ENCODE assay signal across 30 cellular contexts in the genomic region with DNA sequence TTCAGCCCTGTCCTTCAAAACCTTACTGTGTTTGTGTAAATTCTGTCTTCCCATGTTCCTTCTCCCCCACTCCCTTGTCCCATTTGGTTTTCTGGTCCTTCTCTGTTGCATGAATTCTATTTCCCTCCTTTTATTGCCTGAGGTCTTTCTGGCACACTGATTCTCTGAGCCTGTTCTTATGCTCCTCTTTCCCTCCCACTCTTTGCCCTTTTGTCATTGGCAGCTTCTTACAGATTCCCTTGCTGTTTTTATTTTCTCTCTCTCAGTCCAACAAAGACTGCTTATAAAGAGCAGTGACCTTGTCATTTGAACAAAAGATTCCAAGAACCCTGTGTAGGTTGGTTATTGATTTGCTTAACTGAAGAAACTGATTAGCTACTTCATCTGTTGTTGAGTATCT. TPM values are rescaled to one million over a fixed set of nuclear protein-coding genes. Genes with fewer than 3 reads are reported as not detected.
DNase-seq lines count a peak whose midpoint lies in the region; ATAC-seq and TF ChIP-seq lines count a peak whose summit lies in the region.
"Had no signal": no experiment of that assay in that cellular context is flagged by ENCODE, and none has a peak within 500 bp of the region (broad histone marks: within the 10 kb centered on the region; RNA-seq: fewer than 3 reads in every experiment).

No MANE protein-coding gene starts in this region.

- CTCF ChIA-PET in CD8-positive, alpha-beta memory T cell (lab: Charles Lee) = no interaction called here

- no peaks in the 10 kb centered on the region for H3K27me3 Mint-ChIP-seq in CD8-positive, alpha-beta memory T cell
- H3K27me3 Mint-ChIP-seq: activated CD4-positive, alpha-beta T cell treated with anti-CD3 and anti-CD28 coated beads, Interleukin-2, amount 10 ng/mL, durations not matched to agents 7 days and 5 days; effector memory CD8-positive, alpha-beta T cell had no signal

- H3K27me3 ChIP-seq in CD8-positive, alpha-beta memory T cell (ENCODE audit: insufficient read depth, low read length, poor library complexity, severe bottlenecking) = no peaks in the 10 kb centered on the region
- H3K27me3 ChIP-seq in HAP-1 (ENCODE audit: low read depth) (no peaks in the 10 kb centered on the region), gastroesophageal sphincter (no peaks in the 10 kb centered on the region)
- H3K27me3 ChIP-seq: BE2C, hepatocyte, spleen, upper lobe of right lung had no signal

- no peak overlapping the region for H3K4me3 ChIP-seq in CD8-positive, alpha-beta memory T cell (ENCODE audit: low read length)
- no peak overlapping the region for H3K4me3 ChIP-seq in HAP-1
- H3K4me3 ChIP-seq in gastroesophageal sphincter = no peak overlapping the region
- H3K4me3 ChIP-seq: coronary artery, hepatocyte, spleen, upper lobe of right lung had no signal

- POLR2A ChIA-PET in CD8-positive, alpha-beta memory T cell (lab: Charles Lee) = no interaction called here

- peak overlapping the region in 6 of 8 donors; percentile 5 to 58 (median 16) for H3K27ac Mint-ChIP-seq in CD8-positive, alpha-beta memory T cell
- H3K27ac Mint-ChIP-seq: activated CD4-positive, alpha-beta T cell treated with anti-CD3 and anti-CD28 coated beads, Interleukin-2, amount 10 ng/mL, durations not matched to agents 7 days and 5 days; T-helper 2 cell treated with Interferon-gamma antibody and Interleukin-4, amounts not matched to agents 5 μg/mL and 100 μg/mL, for 36 hours had no signal

- H3K4me1 Mint-ChIP-seq in CD8-positive, alpha-beta memory T cell = peaks cover 9 to 28% (median 19%) of the 10 kb centered on the region in 3 donors
- H3K4me1 Mint-ChIP-seq: activated CD4-positive, alpha-beta T cell treated with anti-CD3 and anti-CD28 coated beads, Interleukin-2, amount 10 ng/mL, durations not matched to agents 7 days and 5 days had no signal

- no peaks in the 10 kb centered on the region for H3K9me3 Mint-ChIP-seq in CD8-positive, alpha-beta memory T cell
- H3K9me3 Mint-ChIP-seq: activated T-cell treated with anti-CD3 and anti-CD28 coated beads, Interleukin-2, amount 50 U/mL, for 4 hours; effector memory CD8-positive, alpha-beta T cell; T-helper 2 cell treated with Interferon-gamma antibody and Interleukin-4, amounts not matched to agents 5 μg/mL and 100 μg/mL, for 36 hours had no signal

- no peaks in the 10 kb centered on the region for H3K9me3 ChIP-seq in CD8-positive, alpha-beta memory T cell (ENCODE audit: low read length)
- H3K9me3 ChIP-seq in HAP-1 = no peaks in the 10 kb centered on the region
- H3K9me3 ChIP-seq in gastroesophageal sphincter = no peaks in the 10 kb centered on the region
- H3K9me3 ChIP-seq: BE2C, spleen, upper lobe of right lung had no signal

- no peak for ATAC-seq in gastroesophageal sphincter
- ATAC-seq: activated T-cell treated with anti-CD3 and anti-CD28 coated beads, Interleukin-2, amount 50 U/mL, for 4 hours; effector memory CD8-positive, alpha-beta T cell; esophagus mucosa; left colon; right cardiac atrium; upper lobe of right lung had no signal

- DNase-seq in CD8-positive, alpha-beta memory T cell = no peak
- peak; percentile 62 to 96 for DNase-seq in HAP-1 (ENCODE audit: low spot score in 2 of 2)
- DNase-seq in cerebellar cortex (ENCODE audit: low spot score) = peak; percentile 33
- DNase-seq in medulla oblongata (ENCODE audit: extremely low spot score) = peak; percentile 27
- DNase-seq in NOMO-1 (lab: John Stamatoyannopoulos, UW; ENCODE audit: unreplicated experiment in 2 of 2) = no peak
- DNase-seq in 8988T = no peak
- no peak for DNase-seq in GM19238 (ENCODE audit: insufficient read length, low spot score)
- DNase-seq: activated CD4-positive, alpha-beta T cell treated with anti-CD3 and anti-CD28 coated beads, Interleukin-2, amount 10 ng/mL, durations not matched to agents 7 days and 5 days; activated naive CD4-positive, alpha-beta T cell treated with Interleukin-2 at 50 U/mL for 16 hours; activated T-cell treated with anti-CD3 and anti-CD28 coated beads, Interleukin-2, amount 50 U/mL, for 4 hours; BE2C; DMS53; effector memory CD8-positive, alpha-beta T cell; GF-D8; KG1; left colon; NCI-H1417 treated with DMSO at 0.1 percent for 48 hours; NCI-H2081; NCI-H446 treated with DMSO at 0.1 percent for 48 hours; right cardiac atrium; spleen; stimulated activated CD4-positive, alpha-beta T cell treated with anti-CD3 and anti-CD28 coated beads, Interleukin-2, amount 100 ng/mL, for 48 hours; substantia nigra; upper lobe of right lung; WERI-Rb-1 had no signal

- H3K4me1 ChIP-seq in CD8-positive, alpha-beta memory T cell (ENCODE audit: insufficient read depth, low read length) = no peaks in the 10 kb centered on the region
- H3K4me1 ChIP-seq in HAP-1 = peaks cover 9% of the 10 kb centered on the region
- peaks cover 0 to 7% (median 2%) of the 10 kb centered on the region in 3 donors for H3K4me1 ChIP-seq in gastroesophageal sphincter
- H3K4me1 ChIP-seq: BE2C, spleen had no signal

- TF ChIP-seq EP300 in gastroesophageal sphincter (IDR thresholded peaks at IDR 0.05) = no peak

- H3K4me3 Mint-ChIP-seq in CD8-positive, alpha-beta memory T cell = no peak overlapping the region
- H3K4me3 Mint-ChIP-seq: activated CD4-positive, alpha-beta T cell treated with anti-CD3 and anti-CD28 coated beads, Interleukin-2, amount 10 ng/mL, durations not matched to agents 7 days and 5 days; activated T-cell treated with anti-CD3 and anti-CD28 coated beads, Interleukin-2, amount 50 U/mL, for 4 hours; effector memory CD8-positive, alpha-beta T cell; T-helper 2 cell treated with Interferon-gamma antibody and Interleukin-4, amounts not matched to agents 5 μg/mL and 100 μg/mL, for 36 hours had no signal

- H3K36me3 Mint-ChIP-seq in CD8-positive, alpha-beta memory T cell = peaks cover 3 to 8% (median 6%) of the 10 kb centered on the region in 3 donors

- no peaks in the 10 kb centered on the region for H3K36me3 ChIP-seq in CD8-positive, alpha-beta memory T cell (ENCODE audit: insufficient read depth, low read length)
- H3K36me3 ChIP-seq in HAP-1 (replicated peaks) (no peaks in the 10 kb centered on the region), gastroesophageal sphincter (no peaks in the 10 kb centered on the region)
- H3K36me3 ChIP-seq: BE2C, spleen, upper lobe of right lung, WERI-Rb-1 had no signal

- in situ Hi-C loops in HAP-1 (cut with MboI; ENCODE audit: low sequenced_read_pairs) = no loop called here

- no peak for TF ChIP-seq CTCF in gastroesophageal sphincter (IDR thresholded peaks at IDR 0.05)

- no peak overlapping the region for H3K27ac ChIP-seq in CD8-positive, alpha-beta memory T cell (ENCODE audit: low read depth, low read length)
- no peak overlapping the region for H3K27ac ChIP-seq in gastroesophageal sphincter
- H3K27ac ChIP-seq: coronary artery, hepatocyte, spleen, upper lobe of right lung, WERI-Rb-1 had no signal

- TF ChIP-seq POLR2A in gastroesophageal sphincter (IDR thresholded peaks at IDR 0.05) = no peak

RNA-seq across cellular contexts. Expression of a gene that starts 49.7 kb away (rescaled TPM):
- total RNA-seq in CD8-positive, alpha-beta memory T cell = 1 to 10 TPM in 1 of 2 experiments, under 1 TPM in 1; 0.92 to 1.7 TPM
- not detected for polyA plus RNA-seq in CD8-positive, alpha-beta memory T cell
- 1 to 10 TPM in 3 of 4 donors, not detected in 1; 1.0 to 6.7 (median 3.2) TPM for total RNA-seq in gastroesophageal sphincter
- polyA plus RNA-seq: hepatocyte had no signal

Comparison
In these comparisons a context has a peak if more than half of its experiments do, and no peak if none do; other contexts are left out.
1. DNase-seq: peak in HAP-1 (2 of 2), cerebellar cortex (single experiment) and medulla oblongata (single experiment); none in CD8-positive, alpha-beta memory T cell (0 of 5), NOMO-1 (0 of 2), 8988T (single experiment) and GM19238 (single experiment).